In genomic region chr12:15931590-15932053, GRCh38 we compare ENCODE assay signal across 1 cellular context.
A peak's percentile ranks its signal among the peaks of the same experiment; 100 is the strongest.
TF ChIP-seq lines count a peak whose summit lies in the region.

No MANE protein-coding gene starts in this region.

TF ChIP-seq in H1, 55 proteins besides CTCF, POLR2A, EP300 and RAD21:
- TF ChIP-seq KDM4A (IDR thresholded peaks at IDR 0.05; ENCODE audit: low read depth, low read length, severe bottlenecking) (no peak), BACH1 (IDR thresholded peaks at IDR 0.05; ENCODE audit: low read length) (peak; percentile 80), MAFK (IDR thresholded peaks at IDR 0.05; ENCODE audit: low read depth, low read length) (0 out of 2 replicates have a peak, but pooled peaks have one; percentile 43)
TF ChIP-seq in H1: peak in this region for 2.
